In genomic region chr15:67382723-67383122, GRCh38 we compare ENCODE assay signal across 32 cellular contexts.
"Had no signal": no experiment of that assay in that cellular context is flagged by ENCODE, and none has a peak within 500 bp of the region (broad histone marks: within the 10 kb centered on the region; RNA-seq: fewer than 3 reads in every experiment).

No MANE protein-coding gene starts in this region.

- H3K9me3 ChIP-seq: esophagus muscularis mucosa, gastroesophageal sphincter, heart right ventricle had no signal

- H3K4me3 ChIP-seq: coronary artery, dorsolateral prefrontal cortex, esophagus muscularis mucosa, gastroesophageal sphincter, heart right ventricle had no signal

- H3K4me1 ChIP-seq: esophagus muscularis mucosa, foreskin keratinocyte, gastroesophageal sphincter, heart right ventricle had no signal

- FAIRE-seq: astrocyte, bronchial epithelial cell, TTC549 had no signal

- ATAC-seq: activated naive CD4-positive, alpha-beta T cell treated with anti-CD3 and anti-CD28 coated beads, Interleukin-2, amount 50 U/mL, for 72 hours; activated T-cell treated with anti-CD3 and anti-CD28 coated beads, Interleukin-2, amount 50 U/mL, for 72 hours; effector memory CD8-positive, alpha-beta T cell; foreskin keratinocyte; gastroesophageal sphincter; heart right ventricle; WTC11 had no signal

- H3K27ac ChIP-seq: brain microvascular endothelial cell, coronary artery, dorsolateral prefrontal cortex, esophagus muscularis mucosa, foreskin keratinocyte, gastroesophageal sphincter, heart right ventricle, VCaP had no signal

- H3K27me3 ChIP-seq: brain microvascular endothelial cell, dorsolateral prefrontal cortex, esophagus muscularis mucosa, gastroesophageal sphincter, heart right ventricle had no signal

- DNase-seq: activated CD4-positive, alpha-beta memory T cell treated with anti-CD3 and anti-CD28 coated beads, Interleukin-2, amount 10 ng/mL, durations not matched to agents 7 days and 5 days; activated CD4-positive, alpha-beta T cell treated with anti-CD3 and anti-CD28 coated beads for 1 hour; activated CD4-positive, alpha-beta T cell treated with anti-CD3 and anti-CD28 coated beads for 4 hours; activated CD4-positive, alpha-beta T cell treated with anti-CD3 and anti-CD28 coated beads, Interleukin-2, amount 10 ng/mL, durations not matched to agents 7 days and 5 days; activated CD4-positive, alpha-beta T cell treated with anti-CD3 and anti-CD28 coated beads, Interleukin-2, amount 50 U/mL, for 4 hours; activated CD8-positive, alpha-beta memory T cell treated with anti-CD3 and anti-CD28 coated beads, Interleukin-2, amount 50 U/mL, for 48 hours; activated gamma-delta T cell; activated naive CD4-positive, alpha-beta T cell; activated naive CD4-positive, alpha-beta T cell treated with anti-CD3 and anti-CD28 coated beads, Interleukin-2, amount 10 ng/mL, durations not matched to agents 7 days and 5 days; activated naive CD8-positive, alpha-beta T cell treated with anti-CD3 and anti-CD28 coated beads, Interleukin-2, amount 10 ng/mL, durations not matched to agents 7 days and 5 days; activated T-cell treated with anti-CD3 and anti-CD28 coated beads for 4 hours; activated T-cell treated with anti-CD3 and anti-CD28 coated beads, Interleukin-2, amount 50 U/mL, for 24 hours; activated T-cell treated with anti-CD3 and anti-CD28 coated beads, Interleukin-2, amount 50 U/mL, for 72 hours; amniotic stem cell; anterior cingulate cortex; brain microvascular endothelial cell; dorsolateral prefrontal cortex; effector CD4-positive, alpha-beta T cell; effector memory CD8-positive, alpha-beta T cell; erythroblast; foreskin keratinocyte; heart right ventricle; T-helper 2 cell had no signal

- H3K36me3 ChIP-seq: brain microvascular endothelial cell, esophagus muscularis mucosa, gastroesophageal sphincter, heart right ventricle had no signal
